ENCODE assay signal across 1 cellular context in the genomic region with DNA sequence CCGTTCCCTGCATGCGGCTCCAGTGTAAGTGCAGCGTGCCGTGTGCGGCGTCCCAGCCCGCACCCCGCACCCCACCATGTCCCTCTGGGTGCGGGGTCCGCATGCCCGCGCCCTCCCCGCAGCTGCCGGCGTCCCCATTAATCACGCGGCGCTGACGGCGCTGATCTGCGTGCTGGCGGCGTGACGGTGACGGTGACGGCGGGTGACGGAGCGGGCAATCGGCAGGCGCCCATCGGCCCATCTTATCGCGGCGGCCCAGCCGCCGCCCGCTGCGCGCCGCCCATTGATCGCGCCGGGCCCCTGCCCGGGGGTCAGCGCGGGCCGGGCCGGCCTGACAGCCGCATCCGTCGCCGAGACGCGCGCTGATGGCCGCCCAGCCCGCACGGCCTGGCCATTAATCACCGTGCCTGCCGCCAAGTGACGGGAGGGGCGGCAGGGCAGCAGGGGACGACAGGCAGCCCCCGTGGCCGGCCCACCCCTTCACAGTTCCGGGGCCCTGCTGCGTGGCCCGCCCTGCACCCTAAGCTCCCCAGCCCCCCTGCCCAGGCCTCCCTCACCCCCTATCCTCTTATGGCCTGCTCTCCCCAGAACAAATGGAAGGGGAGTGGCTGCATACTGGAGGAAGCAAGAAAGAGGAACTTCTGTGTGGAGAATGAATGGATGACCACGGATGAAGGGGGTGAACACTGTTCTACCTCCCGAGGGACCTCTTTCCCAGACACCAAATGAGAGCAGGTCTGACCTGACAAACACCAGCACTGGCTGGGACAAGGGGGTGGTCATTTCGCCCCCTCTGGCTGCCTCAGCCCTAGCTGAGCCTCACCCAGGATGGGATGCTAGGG.
TF ChIP-seq lines count a peak whose summit lies in the region.

No MANE protein-coding gene starts in this region.

TF ChIP-seq in K562, 482 proteins besides CTCF, POLR2A, EP300 and RAD21 (continued from another document and continues in another):
- TF ChIP-seq, protein P1, sequence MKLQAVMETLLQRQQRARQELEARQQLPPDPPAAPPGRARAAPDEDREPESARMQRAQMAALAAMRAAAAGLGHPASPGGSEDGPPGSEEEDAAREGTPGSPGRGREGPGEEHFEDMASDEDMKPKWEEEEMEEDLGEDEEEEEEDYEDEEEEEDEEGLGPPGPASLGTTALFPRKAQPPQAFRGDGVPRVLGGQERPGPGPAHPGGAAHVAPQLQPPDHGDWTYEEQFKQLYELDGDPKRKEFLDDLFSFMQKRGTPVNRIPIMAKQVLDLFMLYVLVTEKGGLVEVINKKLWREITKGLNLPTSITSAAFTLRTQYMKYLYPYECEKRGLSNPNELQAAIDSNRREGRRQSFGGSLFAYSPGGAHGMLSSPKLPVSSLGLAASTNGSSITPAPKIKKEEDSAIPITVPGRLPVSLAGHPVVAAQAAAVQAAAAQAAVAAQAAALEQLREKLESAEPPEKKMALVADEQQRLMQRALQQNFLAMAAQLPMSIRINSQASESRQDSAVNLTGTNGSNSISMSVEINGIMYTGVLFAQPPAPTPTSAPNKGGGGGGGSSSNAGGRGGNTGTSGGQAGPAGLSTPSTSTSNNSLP (IDR thresholded peaks at IDR 0.05; ENCODE audit: borderline replicate concordance, low read depth, low read length): no peak
- TF ChIP-seq, protein P2, sequence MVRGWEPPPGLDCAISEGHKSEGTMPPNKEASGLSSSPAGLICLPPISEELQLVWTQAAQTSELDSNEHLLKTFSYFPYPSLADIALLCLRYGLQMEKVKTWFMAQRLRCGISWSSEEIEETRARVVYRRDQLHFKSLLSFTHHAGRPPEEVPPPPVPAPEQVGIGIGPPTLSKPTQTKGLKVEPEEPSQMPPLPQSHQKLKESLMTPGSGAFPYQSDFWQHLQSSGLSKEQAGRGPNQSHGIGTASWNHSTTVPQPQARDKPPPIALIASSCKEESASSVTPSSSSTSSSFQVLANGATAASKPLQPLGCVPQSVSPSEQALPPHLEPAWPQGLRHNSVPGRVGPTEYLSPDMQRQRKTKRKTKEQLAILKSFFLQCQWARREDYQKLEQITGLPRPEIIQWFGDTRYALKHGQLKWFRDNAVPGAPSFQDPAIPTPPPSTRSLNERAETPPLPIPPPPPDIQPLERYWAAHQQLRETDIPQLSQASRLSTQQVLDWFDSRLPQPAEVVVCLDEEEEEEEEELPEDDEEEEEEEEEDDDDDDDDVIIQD (CRISPR knock-in tag; IDR thresholded peaks at IDR 0.05): 0 out of 2 replicates have a peak, but pooled peaks have one; percentile 26
- TF ChIP-seq HLTF (IDR thresholded peaks at IDR 0.05) (no peak), EHMT2 (IDR thresholded peaks at IDR 0.05) (no peak), CHD2 (IDR thresholded peaks at IDR 0.05; ENCODE audit: low read depth, low read length) (no peak), RBM25 (IDR thresholded peaks at IDR 0.05; ENCODE audit: low read depth, low read length, severe bottlenecking) (peak; percentile 10), ZNF586 (CRISPR knock-in tag; conservative IDR thresholded peaks at IDR 0.05) (no peak), GTF2A2 (tag; IDR thresholded peaks at IDR 0.05) (no peak), ZC3H4 (CRISPR knock-in tag; IDR thresholded peaks at IDR 0.05; ENCODE audit: borderline replicate concordance) (peak; percentile 84; the same call in 1 of the 2 replicates), SIRT6 (IDR thresholded peaks at IDR 0.05; ENCODE audit: low read depth, low read length) (no peak), ILF3 (IDR thresholded peaks at IDR 0.05; ENCODE audit: borderline replicate concordance) (no peak), POLR2AphosphoS2 (IDR thresholded peaks at IDR 0.05; ENCODE audit: low read length) (no peak), ZNF445 (CRISPR knock-in tag; IDR thresholded peaks at IDR 0.05; ENCODE audit: low read depth) (no peak), ZZZ3 (IDR thresholded peaks at IDR 0.05) (no peak), KAT7 (CRISPR knock-in tag; IDR thresholded peaks at IDR 0.05; ENCODE audit: borderline replicate concordance) (no peak), IRF2 (CRISPR knock-in tag; IDR thresholded peaks at IDR 0.05) (no peak), MEIS2 (IDR thresholded peaks at IDR 0.05; ENCODE audit: partially characterized antibody) (peak; percentile 97), PCBP2 (IDR thresholded peaks at IDR 0.05; ENCODE audit: low read depth, low read length, poor library complexity, severe bottlenecking) (no peak), MBD2 (IDR thresholded peaks at IDR 0.05; ENCODE audit: borderline replicate concordance, low read depth) (no peak; the same call in 1 of the 2 replicates), GABPA (tag; conservative IDR thresholded peaks at IDR 0.05; ENCODE audit: low read depth) (no peak), ZNF695 (CRISPR knock-in tag; IDR thresholded peaks at IDR 0.05) (no peak), MAFG (tag; conservative IDR thresholded peaks at IDR 0.05) (no peak), NR3C1 (CRISPR knock-in tag; IDR thresholded peaks at IDR 0.05) (no peak), FOXJ2 (tag; IDR thresholded peaks at IDR 0.05) (no peak), PPARD (CRISPR knock-in tag; IDR thresholded peaks at IDR 0.05) (no peak), ZNF778 (CRISPR knock-in tag; IDR thresholded peaks at IDR 0.05) (no peak), MYNN (IDR thresholded peaks at IDR 0.05) (no peak), MYNN (CRISPR knock-in tag; IDR thresholded peaks at IDR 0.05) (no peak), SMARCA4 (IDR thresholded peaks at IDR 0.05) (no peak), RFX1 (IDR thresholded peaks at IDR 0.05) (no peak), FOXK2 (conservative IDR thresholded peaks at IDR 0.05 in 1 of 2, IDR thresholded peaks at IDR 0.05 in 1 of 2; ENCODE audit: low read depth in 2 of 2) (no peak), NUFIP1 (IDR thresholded peaks at IDR 0.05; ENCODE audit: partially characterized antibody) (no peak), CBX1 (IDR thresholded peaks at IDR 0.05; ENCODE audit: low read depth) (0 out of 2 replicates have a peak, but pooled peaks have one; percentile 30), TFAM (CRISPR knock-in tag; conservative IDR thresholded peaks at IDR 0.05) (no peak), ZFP36 (IDR thresholded peaks at IDR 0.05; ENCODE audit: low read depth, low read length, partially characterized antibody) (no peak), NONO (IDR thresholded peaks at IDR 0.05; ENCODE audit: low read depth in 2 of 2, low read length in 1 of 2) (peak in 1 of 2 experiments; percentile 93; a peak in 2 of 4 replicates), JUN (IDR thresholded peaks at IDR 0.05; ENCODE audit: borderline replicate concordance, low read depth, low read length) (peak; percentile 73; the same call in 1 of the 2 replicates), JUN (CRISPR knock-in tag; IDR thresholded peaks at IDR 0.05; ENCODE audit: borderline replicate concordance) (no peak), ZNF217 (CRISPR knock-in tag; IDR thresholded peaks at IDR 0.05) (no peak), NR2F6 (CRISPR knock-in tag; IDR thresholded peaks at IDR 0.05) (no peak), ZNF232 (CRISPR knock-in tag; IDR thresholded peaks at IDR 0.05) (no peak)
- TF ChIP-seq, protein P3, sequence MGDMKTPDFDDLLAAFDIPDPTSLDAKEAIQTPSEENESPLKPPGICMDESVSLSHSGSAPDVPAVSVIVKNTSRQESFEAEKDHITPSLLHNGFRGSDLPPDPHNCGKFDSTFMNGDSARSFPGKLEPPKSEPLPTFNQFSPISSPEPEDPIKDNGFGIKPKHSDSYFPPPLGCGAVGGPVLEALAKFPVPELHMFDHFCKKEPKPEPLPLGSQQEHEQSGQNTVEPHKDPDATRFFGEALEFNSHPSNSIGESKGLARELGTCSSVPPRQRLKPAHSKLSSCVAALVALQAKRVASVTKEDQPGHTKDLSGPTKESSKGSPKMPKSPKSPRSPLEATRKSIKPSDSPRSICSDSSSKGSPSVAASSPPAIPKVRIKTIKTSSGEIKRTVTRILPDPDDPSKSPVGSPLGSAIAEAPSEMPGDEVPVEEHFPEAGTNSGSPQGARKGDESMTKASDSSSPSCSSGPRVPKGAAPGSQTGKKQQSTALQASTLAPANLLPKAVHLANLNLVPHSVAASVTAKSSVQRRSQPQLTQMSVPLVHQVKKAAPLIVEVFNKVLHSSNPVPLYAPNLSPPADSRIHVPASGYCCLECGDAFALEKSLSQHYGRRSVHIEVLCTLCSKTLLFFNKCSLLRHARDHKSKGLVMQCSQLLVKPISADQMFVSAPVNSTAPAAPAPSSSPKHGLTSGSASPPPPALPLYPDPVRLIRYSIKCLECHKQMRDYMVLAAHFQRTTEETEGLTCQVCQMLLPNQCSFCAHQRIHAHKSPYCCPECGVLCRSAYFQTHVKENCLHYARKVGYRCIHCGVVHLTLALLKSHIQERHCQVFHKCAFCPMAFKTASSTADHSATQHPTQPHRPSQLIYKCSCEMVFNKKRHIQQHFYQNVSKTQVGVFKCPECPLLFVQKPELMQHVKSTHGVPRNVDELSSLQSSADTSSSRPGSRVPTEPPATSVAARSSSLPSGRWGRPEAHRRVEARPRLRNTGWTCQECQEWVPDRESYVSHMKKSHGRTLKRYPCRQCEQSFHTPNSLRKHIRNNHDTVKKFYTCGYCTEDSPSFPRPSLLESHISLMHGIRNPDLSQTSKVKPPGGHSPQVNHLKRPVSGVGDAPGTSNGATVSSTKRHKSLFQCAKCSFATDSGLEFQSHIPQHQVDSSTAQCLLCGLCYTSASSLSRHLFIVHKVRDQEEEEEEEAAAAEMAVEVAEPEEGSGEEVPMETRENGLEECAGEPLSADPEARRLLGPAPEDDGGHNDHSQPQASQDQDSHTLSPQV (IDR thresholded peaks at IDR 0.05): peak; percentile 67
- TF ChIP-seq, protein P4, sequence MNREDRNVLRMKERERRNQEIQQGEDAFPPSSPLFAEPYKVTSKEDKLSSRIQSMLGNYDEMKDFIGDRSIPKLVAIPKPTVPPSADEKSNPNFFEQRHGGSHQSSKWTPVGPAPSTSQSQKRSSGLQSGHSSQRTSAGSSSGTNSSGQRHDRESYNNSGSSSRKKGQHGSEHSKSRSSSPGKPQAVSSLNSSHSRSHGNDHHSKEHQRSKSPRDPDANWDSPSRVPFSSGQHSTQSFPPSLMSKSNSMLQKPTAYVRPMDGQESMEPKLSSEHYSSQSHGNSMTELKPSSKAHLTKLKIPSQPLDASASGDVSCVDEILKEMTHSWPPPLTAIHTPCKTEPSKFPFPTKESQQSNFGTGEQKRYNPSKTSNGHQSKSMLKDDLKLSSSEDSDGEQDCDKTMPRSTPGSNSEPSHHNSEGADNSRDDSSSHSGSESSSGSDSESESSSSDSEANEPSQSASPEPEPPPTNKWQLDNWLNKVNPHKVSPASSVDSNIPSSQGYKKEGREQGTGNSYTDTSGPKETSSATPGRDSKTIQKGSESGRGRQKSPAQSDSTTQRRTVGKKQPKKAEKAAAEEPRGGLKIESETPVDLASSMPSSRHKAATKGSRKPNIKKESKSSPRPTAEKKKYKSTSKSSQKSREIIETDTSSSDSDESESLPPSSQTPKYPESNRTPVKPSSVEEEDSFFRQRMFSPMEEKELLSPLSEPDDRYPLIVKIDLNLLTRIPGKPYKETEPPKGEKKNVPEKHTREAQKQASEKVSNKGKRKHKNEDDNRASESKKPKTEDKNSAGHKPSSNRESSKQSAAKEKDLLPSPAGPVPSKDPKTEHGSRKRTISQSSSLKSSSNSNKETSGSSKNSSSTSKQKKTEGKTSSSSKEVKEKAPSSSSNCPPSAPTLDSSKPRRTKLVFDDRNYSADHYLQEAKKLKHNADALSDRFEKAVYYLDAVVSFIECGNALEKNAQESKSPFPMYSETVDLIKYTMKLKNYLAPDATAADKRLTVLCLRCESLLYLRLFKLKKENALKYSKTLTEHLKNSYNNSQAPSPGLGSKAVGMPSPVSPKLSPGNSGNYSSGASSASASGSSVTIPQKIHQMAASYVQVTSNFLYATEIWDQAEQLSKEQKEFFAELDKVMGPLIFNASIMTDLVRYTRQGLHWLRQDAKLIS (CRISPR knock-in tag; IDR thresholded peaks at IDR 0.05): no peak; the same call in 1 of the 2 replicates
- TF ChIP-seq, protein P5, sequence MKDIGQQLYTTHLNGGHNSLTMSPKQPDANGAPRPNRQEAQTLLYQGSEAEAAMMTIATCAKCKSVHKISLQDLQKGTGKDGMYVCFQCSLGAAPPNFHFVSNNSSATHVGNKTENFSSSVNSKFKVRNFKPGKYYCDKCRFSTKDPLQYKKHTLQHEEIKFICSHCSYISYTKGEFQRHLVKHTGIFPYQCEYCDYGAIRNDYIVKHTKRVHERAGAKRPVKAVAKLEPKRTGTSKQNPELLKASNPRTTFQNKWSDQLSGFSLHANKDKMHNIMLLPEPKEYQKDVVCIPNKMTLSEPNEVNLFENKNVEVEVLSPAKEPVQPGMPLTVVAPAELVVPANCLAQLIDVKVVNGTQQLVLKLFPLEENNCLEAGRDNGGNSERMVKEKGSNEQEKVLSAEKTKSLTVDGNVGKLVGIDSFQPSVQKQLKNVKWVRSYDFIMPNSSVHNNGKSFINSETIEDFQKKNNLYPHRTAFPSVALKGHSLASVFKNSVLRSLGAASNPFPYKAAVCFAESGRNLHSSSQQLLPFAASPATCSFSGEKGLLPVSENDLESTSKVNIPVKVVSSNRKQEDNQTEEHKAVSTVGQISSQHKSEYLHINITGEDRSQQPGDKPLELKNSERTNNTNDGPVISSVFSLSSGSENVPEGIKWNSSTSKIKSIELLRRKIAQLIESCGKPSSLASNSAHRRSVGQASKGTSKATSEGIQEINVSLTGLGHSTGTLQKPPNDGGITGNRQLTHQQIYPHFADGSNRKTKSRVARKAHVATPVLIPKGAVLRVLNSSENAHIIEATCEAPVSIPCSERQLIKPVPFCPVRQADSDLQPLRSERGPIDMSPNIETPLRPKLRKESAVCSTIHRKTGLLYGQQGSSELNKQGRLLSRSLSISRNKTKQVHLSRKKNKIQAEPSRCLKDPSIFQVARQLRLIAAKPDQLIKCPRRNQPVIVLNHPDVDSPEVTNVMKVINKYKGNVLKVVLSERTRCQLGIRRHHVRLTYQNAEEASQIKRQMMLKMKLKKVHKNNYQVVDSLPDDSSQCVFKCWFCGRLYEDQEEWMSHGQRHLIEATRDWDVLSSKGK (CRISPR knock-in tag; IDR thresholded peaks at IDR 0.05): no peak
- TF ChIP-seq, protein P6, sequence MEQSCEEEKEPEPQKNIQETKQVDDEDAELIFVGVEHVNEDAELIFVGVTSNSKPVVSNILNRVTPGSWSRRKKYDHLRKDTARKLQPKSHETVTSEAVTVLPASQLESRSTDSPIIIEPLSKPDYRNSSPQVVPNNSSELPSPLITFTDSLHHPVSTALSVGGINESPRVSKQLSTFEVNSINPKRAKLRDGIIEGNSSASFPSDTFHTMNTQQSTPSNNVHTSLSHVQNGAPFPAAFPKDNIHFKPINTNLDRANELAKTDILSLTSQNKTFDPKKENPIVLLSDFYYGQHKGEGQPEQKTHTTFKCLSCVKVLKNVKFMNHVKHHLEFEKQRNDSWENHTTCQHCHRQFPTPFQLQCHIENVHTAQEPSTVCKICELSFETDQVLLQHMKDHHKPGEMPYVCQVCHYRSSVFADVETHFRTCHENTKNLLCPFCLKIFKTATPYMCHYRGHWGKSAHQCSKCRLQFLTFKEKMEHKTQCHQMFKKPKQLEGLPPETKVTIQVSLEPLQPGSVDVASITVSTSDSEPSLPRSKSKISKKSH (CRISPR knock-in tag; IDR thresholded peaks at IDR 0.05): no peak
- TF ChIP-seq, protein P7, sequence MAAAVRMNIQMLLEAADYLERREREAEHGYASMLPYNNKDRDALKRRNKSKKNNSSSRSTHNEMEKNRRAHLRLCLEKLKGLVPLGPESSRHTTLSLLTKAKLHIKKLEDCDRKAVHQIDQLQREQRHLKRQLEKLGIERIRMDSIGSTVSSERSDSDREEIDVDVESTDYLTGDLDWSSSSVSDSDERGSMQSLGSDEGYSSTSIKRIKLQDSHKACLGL (CRISPR knock-in tag; IDR thresholded peaks at IDR 0.05; ENCODE audit: borderline replicate concordance, poor library complexity, severe bottlenecking): no peak
- TF ChIP-seq, protein P8, sequence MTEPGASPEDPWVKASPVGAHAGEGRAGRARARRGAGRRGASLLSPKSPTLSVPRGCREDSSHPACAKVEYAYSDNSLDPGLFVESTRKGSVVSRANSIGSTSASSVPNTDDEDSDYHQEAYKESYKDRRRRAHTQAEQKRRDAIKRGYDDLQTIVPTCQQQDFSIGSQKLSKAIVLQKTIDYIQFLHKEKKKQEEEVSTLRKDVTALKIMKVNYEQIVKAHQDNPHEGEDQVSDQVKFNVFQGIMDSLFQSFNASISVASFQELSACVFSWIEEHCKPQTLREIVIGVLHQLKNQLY (CRISPR knock-in tag; conservative IDR thresholded peaks at IDR 0.05): no peak
